ENCODE assay signal across 2 cellular contexts in genomic region chr3:154275965-154276364, GRCh38.
TF ChIP-seq lines count a peak whose summit lies in the region.

No MANE protein-coding gene starts in this region.

TF ChIP-seq in HepG2, 621 proteins besides CTCF, POLR2A, EP300 and RAD21:
- TF ChIP-seq LCORL (IDR thresholded peaks at IDR 0.05) = peak; percentile 55; the same call in 1 of the 2 replicates
- no peak for TF ChIP-seq LCORL (CRISPR knock-in tag; IDR thresholded peaks at IDR 0.05)
- no peak for TF ChIP-seq THRA (CRISPR knock-in tag; IDR thresholded peaks at IDR 0.05; ENCODE audit: borderline replicate concordance)
- TF ChIP-seq TAF15 (IDR thresholded peaks at IDR 0.05; ENCODE audit: low read depth, low read length, poor library complexity, severe bottlenecking) = no peak

TF ChIP-seq in K562, 482 proteins besides CTCF, POLR2A, EP300 and RAD21:
- peak; percentile 88 for TF ChIP-seq NFIX (CRISPR knock-in tag; IDR thresholded peaks at IDR 0.05; ENCODE audit: low read depth)
- no peak for TF ChIP-seq THAP7 (CRISPR knock-in tag; IDR thresholded peaks at IDR 0.05)
- peak; percentile 95 for TF ChIP-seq NFIC (IDR thresholded peaks at IDR 0.05)
